Comparison of ENCODE assay signal across 8 cellular contexts in genomic region chr11:8099291-8099899, GRCh38. TPM values are rescaled to one million over a fixed set of nuclear protein-coding genes. Genes with fewer than 3 reads are reported as not detected.
A peak's percentile ranks its signal among the peaks of the same experiment; 100 is the strongest.
DNase-seq lines count a peak whose midpoint lies in the region; ATAC-seq and TF ChIP-seq lines count a peak whose summit lies in the region.

No MANE protein-coding gene starts in this region.

- CTCF ChIA-PET in OCI-LY7 (lab: Charles Lee; ENCODE audit: unreplicated experiment) = interaction anchor here (1.3 to 2.0 kb wide), 7 partner anchors 9 to 93 kb away, joined by 3 to 10 read pairs (median 6); no protein-coding TSS in a partner anchor

- no peak overlapping the region for H3K27ac ChIP-seq in OCI-LY7 (ENCODE audit: low read depth, low read length, poor library complexity, severe bottlenecking)
- no peak overlapping the region for H3K27ac ChIP-seq in thoracic aorta

- H3K4me3 ChIP-seq in OCI-LY7 (ENCODE audit: low read depth, low read length, poor library complexity, severe bottlenecking) (no peak overlapping the region), thoracic aorta (no peak overlapping the region)

- H3K4me1 ChIP-seq in OCI-LY7 (ENCODE audit: insufficient read depth, low read length, poor library complexity, severe bottlenecking) = no peaks in the 10 kb centered on the region
- H3K4me1 ChIP-seq in thoracic aorta (ENCODE audit: control insufficient read depth in 1 of 2, low read depth in 2 of 2) = no peaks in the 10 kb centered on the region

- no peak overlapping the region for H3K4me2 ChIP-seq in OCI-LY7 (ENCODE audit: low read length)

- no TSS peak for BruUV-seq in OCI-LY7 (replicated peaks; lab: Mats Ljungman, UMichigan)

- H3K9me3 ChIP-seq in OCI-LY7 (ENCODE audit: low read length) (no peaks in the 10 kb centered on the region), thoracic aorta (no peaks in the 10 kb centered on the region)

- no peaks in the 10 kb centered on the region for H3K9me2 ChIP-seq in OCI-LY7 (ENCODE audit: insufficient read depth, low read length)

- no peak overlapping the region for H2AFZ ChIP-seq in OCI-LY7 (ENCODE audit: low read length)

- ATAC-seq in HG03342 (IDR thresholded peaks at IDR 0.05; ENCODE audit: unreplicated experiment) = peak; percentile 81
- no peak for ATAC-seq in thoracic aorta (ENCODE audit: insufficient number of reproducible peaks, low FRiP score, low read depth)

- TF ChIP-seq CTCF in OCI-LY7 (conservative IDR thresholded peaks at IDR 0.05; ENCODE audit: low read length) (peak; percentile 95), thoracic aorta (IDR thresholded peaks at IDR 0.05) (peak; percentile 71)

- H3K36me3 ChIP-seq in OCI-LY7 (ENCODE audit: insufficient read depth, low read length) (no peaks in the 10 kb centered on the region), thoracic aorta (peaks cover 24% of the 10 kb centered on the region)

- no peaks in the 10 kb centered on the region for H4K20me1 ChIP-seq in OCI-LY7 (ENCODE audit: insufficient read depth, low read length)

- no peaks in the 10 kb centered on the region for H3K27me3 ChIP-seq in thoracic aorta (replicated peaks; ENCODE audit: insufficient read depth)

- DNase-seq in NCI-H82 (lab: John Stamatoyannopoulos, UW) (peak; percentile 75), NCI-H82 treated with DMSO at 0.1 percent for 48 hours (lab: John Stamatoyannopoulos, UW; ENCODE audit: unreplicated experiment) (no peak), OCI-LY7 (ENCODE audit: low spot score) (peak; percentile 70), fibroblast of peridontal ligament (ENCODE audit: extremely low read depth) (peak; percentile 90), nucleus accumbens (lab: John Stamatoyannopoulos, UW) (peak in 39 of 56 donors; percentile 18 to 87 (median 53)), thoracic aorta (ENCODE audit: low spot score) (peak; percentile 29)
- DNase-seq in activated T-cell treated with anti-CD3 and anti-CD28 coated beads, Interleukin-2, amount 50 U/mL, for 48 hours = peak; percentile 80 to 83

- intact Hi-C loops in OCI-LY7 (cut with micrococcal nuclease; ENCODE audit: unreplicated experiment) = loop anchor here (1.0 to 2.0 kb wide), 3 partner anchors 66 to 207 kb away; no protein-coding TSS in a partner anchor

- POLR2A ChIA-PET in OCI-LY7 (lab: Charles Lee) = interaction anchor here (0.5 to 1.2 kb wide), 7 partner anchors 9 to 1353 kb away, joined by 3 to 4 read pairs (median 4); no protein-coding TSS in a partner anchor

- no peaks in the 10 kb centered on the region for H3K79me2 ChIP-seq in OCI-LY7 (ENCODE audit: insufficient read depth, low read depth, low read length)

RNA-seq across cellular contexts. Expression of gene TUB, which starts 18.4 kb away (rescaled TPM):
- not detected in 2 replicates for total RNA-seq in OCI-LY7 (2014; rRNA removed; shearing (Covaris generic))
- total RNA-seq in OCI-LY7 (2022) (not detected in 2 replicates), thoracic aorta (1 to 10 TPM; 6.9 to 8.9 TPM)

Comparison
In these comparisons a context has a peak if more than half of its experiments do, and no peak if none do; other contexts are left out.
1. RNA of gene TUB, which starts 18.4 kb away (total RNA-seq): 6.9 to 8.9 TPM in thoracic aorta; not detected in OCI-LY7; every median in the first group is over 4 times any median in the second.